23 cellular contexts compared by ENCODE assay signal in the genomic region with DNA sequence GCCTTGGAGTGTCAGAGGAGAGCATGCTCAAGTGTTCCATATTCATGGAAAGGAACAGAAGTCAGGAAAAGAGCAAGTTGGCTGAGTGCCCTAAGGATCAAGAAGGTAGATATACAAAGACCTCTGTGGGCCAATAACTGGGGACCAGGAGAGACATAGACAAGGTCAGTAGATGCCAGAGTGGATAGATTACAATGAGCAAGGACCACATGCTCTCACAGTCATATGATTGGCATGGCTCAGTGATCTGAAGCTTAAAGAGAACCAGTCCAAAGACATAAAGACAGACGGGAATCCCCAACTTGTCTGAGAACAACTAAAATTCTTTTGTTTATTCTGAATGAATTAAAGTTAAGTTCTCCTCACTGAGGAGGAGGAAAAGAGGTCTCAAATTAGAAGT.
DNase-seq lines count a peak whose midpoint lies in the region; ATAC-seq and TF ChIP-seq lines count a peak whose summit lies in the region.
"Had no signal": no experiment of that assay in that cellular context is flagged by ENCODE, and none has a peak within 500 bp of the region (broad histone marks: within the 10 kb centered on the region; RNA-seq: fewer than 3 reads in every experiment).

No MANE protein-coding gene starts in this region.

- peaks cover 16 to 30% (median 28%) of the 10 kb centered on the region in 3 donors for H3K4me1 Mint-ChIP-seq in IgD-negative memory B cell
- peaks cover 28% of the 10 kb centered on the region for H3K4me1 Mint-ChIP-seq in memory B cell
- no peaks in the 10 kb centered on the region for H3K4me1 Mint-ChIP-seq in activated T-cell treated with anti-CD3 and anti-CD28 coated beads, Interleukin-2, amount 50 U/mL, for 24 hours (ENCODE audit: low read depth)
- H3K4me1 Mint-ChIP-seq: H9 had no signal

- no peak overlapping the region for H3K4me3 ChIP-seq in GM12865 (ENCODE audit: low read depth, low read length)
- no peak overlapping the region for H3K4me3 ChIP-seq in right atrium auricular region
- H3K4me3 ChIP-seq: GM23248, K562, MG63 had no signal

- no peaks in the 10 kb centered on the region for H3K36me3 ChIP-seq in right atrium auricular region
- H3K36me3 ChIP-seq: MG63 had no signal

- H3K9me3 Mint-ChIP-seq in IgD-negative memory B cell (peaks cover 0 to 3% (median 1%) of the 10 kb centered on the region in 3 donors), memory B cell (peaks cover 5% of the 10 kb centered on the region)
- peaks cover 3% of the 10 kb centered on the region for H3K9me3 Mint-ChIP-seq in activated T-cell treated with anti-CD3 and anti-CD28 coated beads, Interleukin-2, amount 50 U/mL, for 24 hours
- H3K9me3 Mint-ChIP-seq: H9 had no signal

- no peaks in the 10 kb centered on the region for H3K9me3 ChIP-seq in right atrium auricular region
- H3K9me3 ChIP-seq: MG63 had no signal

- H3K27me3 ChIP-seq in right atrium auricular region = no peaks in the 10 kb centered on the region
- H3K27me3 ChIP-seq: MG63 had no signal

- H3K27ac Mint-ChIP-seq in IgD-negative memory B cell = peak overlapping the region in 2 of 3 donors; percentile 29 to 68
- peak overlapping the region; percentile 36 for H3K27ac Mint-ChIP-seq in memory B cell
- no peak overlapping the region for H3K27ac Mint-ChIP-seq in activated T-cell treated with anti-CD3 and anti-CD28 coated beads, Interleukin-2, amount 50 U/mL, for 24 hours
- H3K27ac Mint-ChIP-seq: H9, HFFc6 had no signal

- H3K27ac ChIP-seq in right atrium auricular region = no peak overlapping the region
- H3K27ac ChIP-seq: GM23248 had no signal

- H3K27me3 Mint-ChIP-seq in IgD-negative memory B cell (no peaks in the 10 kb centered on the region), memory B cell (no peaks in the 10 kb centered on the region)
- no peaks in the 10 kb centered on the region for H3K27me3 Mint-ChIP-seq in activated T-cell treated with anti-CD3 and anti-CD28 coated beads, Interleukin-2, amount 50 U/mL, for 24 hours

- H3K36me3 Mint-ChIP-seq in IgD-negative memory B cell (peaks cover 2% of the 10 kb centered on the region), memory B cell (peaks cover 2% of the 10 kb centered on the region)
- H3K36me3 Mint-ChIP-seq in activated T-cell treated with anti-CD3 and anti-CD28 coated beads, Interleukin-2, amount 50 U/mL, for 24 hours (ENCODE audit: low read depth) = no peaks in the 10 kb centered on the region

- no peaks in the 10 kb centered on the region for H3K4me1 ChIP-seq in right atrium auricular region

- ATAC-seq in GM21619 (IDR thresholded peaks at IDR 0.05; ENCODE audit: unreplicated experiment) (peak; percentile 57), memory B cell (ENCODE audit: low read depth) (peak; percentile 97)
- ATAC-seq: K562, Panc1, SK-N-SH treated with all-trans-retinoic acid at 6 μM for 48 hours had no signal

- H3K4me3 Mint-ChIP-seq in IgD-negative memory B cell (peak overlapping the region in 2 of 4 donors; percentile 13 to 18), memory B cell (peak overlapping the region; percentile 14)
- H3K4me3 Mint-ChIP-seq in activated T-cell treated with anti-CD3 and anti-CD28 coated beads, Interleukin-2, amount 50 U/mL, for 24 hours = no peak overlapping the region
- H3K4me3 Mint-ChIP-seq: H9, HFFc6 had no signal

- TF ChIP-seq CTCF in GM12865 (IDR thresholded peaks at IDR 0.05; ENCODE audit: insufficient read depth, low read depth, low read length, missing control alignments) (no peak), right atrium auricular region (IDR thresholded peaks at IDR 0.05) (no peak)

- peak; percentile 8 for DNase-seq in GM12865 (ENCODE audit: low read depth)
- DNase-seq in memory B cell (ENCODE audit: low spot score in 2 of 2) = peak in 1 of 2 donors; percentile 30
- DNase-seq in NCI-H2107 treated with DMSO at 0.1 percent for 48 hours (lab: John Stamatoyannopoulos, UW; ENCODE audit: unreplicated experiment) = no peak
- DNase-seq in right atrium auricular region (ENCODE audit: low spot score) = no peak
- no peak for DNase-seq in activated T-cell treated with anti-CD3 and anti-CD28 coated beads, Interleukin-2, amount 50 U/mL, for 24 hours
- DNase-seq in mesenteric fat pad (ENCODE audit: low spot score) = no peak
- DNase-seq: DMS79 treated with DMSO at 0.1 percent for 48 hours, GM23248, H9, HFFc6, MG63, NCI-H1048, NCI-H1417 treated with DMSO at 0.1 percent for 48 hours, NCI-H1930, NCI-H2227 treated with DMSO at 0.1 percent for 48 hours, NCI-H510A treated with DMSO at 0.1 percent for 48 hours, NCI-H748 treated with DMSO at 0.1 percent for 48 hours, SIG-M5 had no signal
